ENCODE assay signal across 9 cellular contexts in genomic region chr11:94974178-94974577, GRCh38. TPM values are rescaled to one million over a fixed set of nuclear protein-coding genes. Genes with fewer than 3 reads are reported as not detected.
A peak's percentile ranks its signal among the peaks of the same experiment; 100 is the strongest.
DNase-seq lines count a peak whose midpoint lies in the region; ATAC-seq and TF ChIP-seq lines count a peak whose summit lies in the region.
"Had no signal": no experiment of that assay in that cellular context is flagged by ENCODE, and none has a peak within 500 bp of the region (broad histone marks: within the 10 kb centered on the region; RNA-seq: fewer than 3 reads in every experiment).

No MANE protein-coding gene starts in this region.

- peak overlapping the region; percentile 61 for H3K4me2 ChIP-seq in OCI-LY3 (ENCODE audit: low read length)

- peak overlapping the region; percentile 82 for H3K9ac ChIP-seq in OCI-LY3 (ENCODE audit: low read length)

- no peaks in the 10 kb centered on the region for H3K27me3 ChIP-seq in CD4-positive, alpha-beta memory T cell (ENCODE audit: insufficient read depth, low read length)
- H3K27me3 ChIP-seq in OCI-LY3 (ENCODE audit: low read depth, low read length): no peaks in the 10 kb centered on the region

- H3K27ac ChIP-seq in CD4-positive, alpha-beta memory T cell (ENCODE audit: low read depth, low read length): peak overlapping the region; percentile 92
- no peak overlapping the region for H3K27ac ChIP-seq in OCI-LY3 (ENCODE audit: low read length)

- H3K4me3 Mint-ChIP-seq in CD4-positive, alpha-beta memory T cell: peak overlapping the region; percentile 94 to 100 (median 98)
- peak overlapping the region; percentile 100 for H3K4me3 Mint-ChIP-seq in osteocyte (ENCODE audit: unreplicated experiment)

- H3K4me3 ChIP-seq in CD4-positive, alpha-beta memory T cell (ENCODE audit: low read length in 2 of 2): peak overlapping the region in 1 of 2 donors; percentile 95
- H3K4me3 ChIP-seq in OCI-LY3 (ENCODE audit: low read length): peak overlapping the region; percentile 92
- peak overlapping the region; percentile 86 for H3K4me3 ChIP-seq in epithelial cell of esophagus (ENCODE audit: low read length)

- POLR2A ChIA-PET in CD4-positive, alpha-beta memory T cell (lab: Charles Lee; ENCODE audit: partially characterized antibody): interaction anchor here (1.3 to 3.2 kb wide), 7 partner anchors 49 to 816 kb away, joined by 3 to 57 read pairs (median 15); partner anchors contain the start of genes CEP57, ENDOD1, FAM76B and SRSF8
- POLR2A ChIA-PET in GM10248 (lab: Yijun Ruan, JAX): no interaction called here

- CTCF ChIA-PET in CD4-positive, alpha-beta memory T cell (lab: Charles Lee; ENCODE audit: partially characterized antibody): interaction anchor here (0.9 to 1.8 kb wide), 3 partner anchors 93 to 178 kb away, joined by 3 to 8 read pairs (median 3); partner anchors contain the start of gene SRSF8
- CTCF ChIA-PET in GM10248 (lab: Yijun Ruan, JAX): interaction anchor here (1.4 to 2.3 kb wide), 3 partner anchors 13 to 854 kb away, joined by 3 to 13 read pairs (median 4); no protein-coding TSS in a partner anchor

- H3K36me3 ChIP-seq in CD4-positive, alpha-beta memory T cell (ENCODE audit: insufficient read depth, low read length): peaks cover 23% of the 10 kb centered on the region
- peaks cover 11% of the 10 kb centered on the region for H3K36me3 ChIP-seq in OCI-LY3 (replicated peaks; ENCODE audit: low read depth, low read length)

- H3K4me1 Mint-ChIP-seq in CD4-positive, alpha-beta memory T cell: peaks cover 10 to 30% (median 21%) of the 10 kb centered on the region in 4 donors
- peaks cover 17% of the 10 kb centered on the region for H3K4me1 Mint-ChIP-seq in osteocyte (ENCODE audit: unreplicated experiment)

- no peaks in the 10 kb centered on the region for H3K27me3 Mint-ChIP-seq in CD4-positive, alpha-beta memory T cell
- no peaks in the 10 kb centered on the region for H3K27me3 Mint-ChIP-seq in osteocyte (ENCODE audit: unreplicated experiment)

- peaks cover 26 to 32% of the 10 kb centered on the region in 2 donors for H3K36me3 Mint-ChIP-seq in CD4-positive, alpha-beta memory T cell
- peaks cover 20% of the 10 kb centered on the region for H3K36me3 Mint-ChIP-seq in osteocyte (ENCODE audit: unreplicated experiment)

- peak overlapping the region; percentile 45 to 99 (median 96) for H3K27ac Mint-ChIP-seq in CD4-positive, alpha-beta memory T cell
- H3K27ac Mint-ChIP-seq in osteocyte (ENCODE audit: unreplicated experiment): peak overlapping the region; percentile 93

- peak overlapping the region; percentile 70; the same call in 1 of the 2 replicates for H2AFZ ChIP-seq in OCI-LY3 (ENCODE audit: low read depth, low read length)

- peaks cover 17% of the 10 kb centered on the region for H3K79me2 ChIP-seq in OCI-LY3 (ENCODE audit: low read length)

- DNase-seq in CD4-positive, alpha-beta memory T cell: no peak
- DNase-seq in epithelial cell of esophagus (ENCODE audit: low read depth): no peak
- DNase-seq in osteocyte (ENCODE audit: extremely low spot score, unreplicated experiment): no peak
- no peak for DNase-seq in NK-92 (lab: John Stamatoyannopoulos, UW; ENCODE audit: unreplicated experiment)
- no peak for DNase-seq in GM10248 (ENCODE audit: extremely low spot score)
- no peak for DNase-seq in NCI-H446 (lab: John Stamatoyannopoulos, UW)

- H3K9me3 ChIP-seq in CD4-positive, alpha-beta memory T cell (ENCODE audit: control insufficient read depth in 1 of 2, low read length in 2 of 2): no peaks in the 10 kb centered on the region
- H3K9me3 ChIP-seq in OCI-LY3 (ENCODE audit: insufficient read depth, low read length): no peaks in the 10 kb centered on the region

- H4K20me1 ChIP-seq in OCI-LY3 (ENCODE audit: insufficient read depth, low read length): no peaks in the 10 kb centered on the region

- no peak for ATAC-seq in GM19035 (IDR thresholded peaks at IDR 0.05; ENCODE audit: unreplicated experiment)

- intact Hi-C loops in CD4-positive, alpha-beta memory T cell (cut with micrococcal nuclease): loop anchor here (5.0 kb wide), 1 partner anchor 432 kb away; the partner anchor contains the start of gene FUT4

- peaks cover 16% of the 10 kb centered on the region for H3K4me1 ChIP-seq in CD4-positive, alpha-beta memory T cell (ENCODE audit: insufficient read depth, low read length)
- peaks cover 8% of the 10 kb centered on the region for H3K4me1 ChIP-seq in OCI-LY3 (ENCODE audit: low read length)

- TF ChIP-seq CTCF in OCI-LY3 (IDR thresholded peaks at IDR 0.05; ENCODE audit: low read depth, low read length) (no peak), epithelial cell of esophagus (IDR thresholded peaks at IDR 0.05; ENCODE audit: insufficient read depth, low read depth, low read length, missing control alignments) (no peak), osteocyte (IDR thresholded peaks at IDR 0.05) (no peak), GM10248 (IDR thresholded peaks at IDR 0.05; ENCODE audit: control extremely low read depth, extremely low read depth, low read depth, missing control alignments) (no peak)

- H3K9me3 Mint-ChIP-seq in CD4-positive, alpha-beta memory T cell: no peaks in the 10 kb centered on the region
- no peaks in the 10 kb centered on the region for H3K9me3 Mint-ChIP-seq in osteocyte (ENCODE audit: unreplicated experiment)

RNA-seq across cellular contexts. Expression of gene KDM4D, which starts 0.7 kb away (rescaled TPM):
- under 1 TPM; 0.32 to 0.39 TPM for total RNA-seq in CD4-positive, alpha-beta memory T cell
- under 1 TPM; 0.21 to 0.37 TPM for polyA plus RNA-seq in CD4-positive, alpha-beta memory T cell
- 0.81 and 0.97 TPM in 2 replicates for total RNA-seq in osteocyte

RNA-seq across cellular contexts. Expression of gene CWC15, which starts 0.8 kb away (rescaled TPM):
- 10 to 100 TPM; 62.7 to 69.4 TPM for total RNA-seq in CD4-positive, alpha-beta memory T cell
- polyA plus RNA-seq in CD4-positive, alpha-beta memory T cell: 10 to 100 TPM; 64.6 to 67.8 TPM
- 58.9 and 60.3 TPM in 2 replicates for total RNA-seq in osteocyte

RNA-seq across cellular contexts. Expression of gene KDM4E, which starts 50.9 kb away (rescaled TPM):
- not detected for total RNA-seq in CD4-positive, alpha-beta memory T cell
- polyA plus RNA-seq in CD4-positive, alpha-beta memory T cell: not detected
- not detected in 2 replicates for total RNA-seq in osteocyte
- polyA plus RNA-seq: esophagus had no signal
